ENCODE assay signal across 9 cellular contexts in the genomic region with DNA sequence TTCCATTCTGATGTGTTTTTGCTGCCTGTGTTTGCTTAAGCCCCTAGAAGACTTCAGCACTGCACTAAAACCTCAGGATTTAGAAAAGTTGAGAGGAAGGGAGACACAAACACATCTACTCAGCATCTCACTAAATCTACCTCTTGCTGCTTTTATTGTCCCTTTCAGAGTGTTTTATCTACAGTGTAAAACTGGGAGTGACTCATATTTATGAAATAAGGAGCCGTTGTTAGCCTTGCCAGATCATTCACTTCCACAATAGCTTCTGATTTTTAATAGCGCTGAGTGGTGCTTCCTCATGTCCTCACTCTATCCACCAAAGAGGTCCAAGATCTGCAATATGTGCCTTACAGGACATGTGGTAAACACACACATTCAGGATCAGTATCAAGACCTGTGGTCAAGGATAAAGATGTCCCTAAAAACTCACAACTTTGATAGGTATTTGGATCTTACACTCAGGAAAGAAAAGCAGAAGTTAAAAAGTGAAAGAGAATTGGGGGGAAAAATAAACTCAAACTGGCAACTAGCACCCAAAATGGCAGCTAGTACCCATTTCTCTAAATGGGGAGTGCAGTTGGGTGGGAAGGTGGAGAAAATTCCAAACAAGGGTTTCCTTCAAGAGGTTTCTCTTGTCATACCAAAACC. TPM values are rescaled to one million over a fixed set of nuclear protein-coding genes. Genes with fewer than 3 reads are reported as not detected.
A peak's percentile ranks its signal among the peaks of the same experiment; 100 is the strongest.
DNase-seq lines count a peak whose midpoint lies in the region; ATAC-seq, FAIRE-seq and TF ChIP-seq lines count a peak whose summit lies in the region.
"Had no signal": no experiment of that assay in that cellular context is flagged by ENCODE, and none has a peak within 500 bp of the region (broad histone marks: within the 10 kb centered on the region; RNA-seq: fewer than 3 reads in every experiment).

No MANE protein-coding gene starts in this region.

- H3K9me3 ChIP-seq in left ventricle myocardium inferior (replicated peaks): peaks cover 6% of the 10 kb centered on the region

- peak; percentile 43 for DNase-seq in Caki2 (ENCODE audit: low read depth)
- DNase-seq in RCC 7860 (ENCODE audit: low spot score): peak; percentile 48
- no peak for DNase-seq in left ventricle myocardium inferior
- no peak for DNase-seq in OCI-M2 (lab: John Stamatoyannopoulos, UW; ENCODE audit: unreplicated experiment)

- no peak overlapping the region for H3K4me3 ChIP-seq in left ventricle myocardium inferior

- H3K36me3 ChIP-seq in left ventricle myocardium inferior: no peaks in the 10 kb centered on the region

- TF ChIP-seq CTCF in left ventricle myocardium inferior (IDR thresholded peaks at IDR 0.05; ENCODE audit: borderline replicate concordance): no peak

- H3K27ac ChIP-seq in left ventricle myocardium inferior (replicated peaks): peak overlapping the region; percentile 33

- intact Hi-C loops in left ventricle myocardium inferior (cut with micrococcal nuclease): loop anchor here (10.0 kb wide), 1 partner anchor 61 kb away; no protein-coding TSS in a partner anchor

- no peaks in the 10 kb centered on the region for H3K27me3 ChIP-seq in left ventricle myocardium inferior (ENCODE audit: low read depth)

- peaks cover 71% of the 10 kb centered on the region for H3K4me1 ChIP-seq in left ventricle myocardium inferior

- ATAC-seq in GM21576 (IDR thresholded peaks at IDR 0.05; ENCODE audit: unreplicated experiment) (peak; percentile 23), HG03045 (IDR thresholded peaks at IDR 0.05; ENCODE audit: unreplicated experiment) (no peak), GM19023 (IDR thresholded peaks at IDR 0.05; ENCODE audit: unreplicated experiment) (no peak), HG02763 (IDR thresholded peaks at IDR 0.05; ENCODE audit: unreplicated experiment) (no peak)
- ATAC-seq: HCT116 had no signal

- in situ Hi-C loops in Caki2 (cut with HindIII; ENCODE audit: low pct_unique_long_range_greater_than_20kb, low sequenced_read_pairs): no loop called here

- FAIRE-seq in RCC 7860 (lab: Jason Lieb, UNC): no peak

RNA-seq across cellular contexts. Expression of gene DUSP10, which starts 16.1 kb away (rescaled TPM):
- total RNA-seq in Caki2 (2014; rRNA removed; shearing (Covaris generic); ENCODE audit: low replicate concordance): 21.7 and 37.5 TPM in 2 replicates
- total RNA-seq in left ventricle myocardium inferior: 4.6 TPM

Comparison
In these comparisons a context has a peak if more than half of its experiments do, and no peak if none do; other contexts are left out.
1. DNase-seq: peak in Caki2 (single experiment) and RCC 7860 (single experiment); none in left ventricle myocardium inferior (single experiment) and OCI-M2 (single experiment).